ENCODE assay signal across 9 cellular contexts in the genomic region with DNA sequence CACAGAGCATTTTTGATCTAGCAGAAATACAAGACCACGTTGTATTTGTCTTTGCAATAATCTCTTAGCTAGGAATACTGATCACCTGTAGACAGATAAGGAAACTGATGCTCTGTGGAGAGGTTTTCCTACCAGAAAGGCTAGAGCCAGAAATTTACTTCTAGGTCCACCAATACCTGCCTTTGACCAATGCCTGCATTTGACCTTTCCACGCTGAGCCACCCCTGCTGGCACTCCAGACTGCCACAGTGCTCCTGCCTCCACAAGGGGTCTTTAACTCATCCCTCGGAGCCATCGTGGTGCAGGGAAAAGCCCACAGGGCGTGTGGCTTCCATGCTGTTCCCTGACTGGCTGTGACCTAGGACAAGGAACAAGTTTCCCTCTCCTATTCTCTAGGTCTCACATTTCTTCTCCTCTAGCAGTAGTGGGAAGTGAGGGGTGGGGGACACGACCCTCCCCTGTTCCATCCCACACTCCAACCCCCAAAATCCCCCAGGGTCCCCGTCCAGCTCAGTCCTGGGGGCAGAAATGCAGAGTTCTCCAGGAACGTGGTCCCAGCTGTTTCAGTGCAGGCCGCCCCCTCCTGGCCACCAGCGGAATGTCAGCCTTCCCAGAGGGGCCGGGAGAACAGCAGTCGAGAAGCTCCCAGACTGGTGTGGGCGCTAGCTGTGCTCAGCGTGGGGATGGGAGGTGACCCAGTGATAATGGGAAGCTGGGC. TPM values are rescaled to one million over a fixed set of nuclear protein-coding genes. Genes with fewer than 3 reads are reported as not detected.
DNase-seq lines count a peak whose midpoint lies in the region; ATAC-seq and TF ChIP-seq lines count a peak whose summit lies in the region.
"Had no signal": no experiment of that assay in that cellular context is flagged by ENCODE, and none has a peak within 500 bp of the region (broad histone marks: within the 10 kb centered on the region; RNA-seq: fewer than 3 reads in every experiment).

No MANE protein-coding gene starts in this region.

- no peak overlapping the region for H3K23ac ChIP-seq in H9 (ENCODE audit: insufficient read length, low read depth, low read length)

- H4K20me1 ChIP-seq in H9 (ENCODE audit: control insufficient read depth, insufficient read depth, insufficient read length) (no peaks in the 10 kb centered on the region), OCI-LY1 (ENCODE audit: insufficient read depth, low read length) (no peaks in the 10 kb centered on the region)

- TF ChIP-seq POLR2A in esophagus muscularis mucosa (IDR thresholded peaks at IDR 0.05; ENCODE audit: low read depth), result no peak

- no peak overlapping the region for H3K27ac Mint-ChIP-seq in CD4-positive, CD25-positive, alpha-beta regulatory T cell
- no peak overlapping the region; a peak in 1 of 7 replicates for H3K27ac Mint-ChIP-seq in H9
- peak overlapping the region in 1 of 10 donors; percentile 59 for H3K27ac Mint-ChIP-seq in naive thymus-derived CD8-positive, alpha-beta T cell
- H3K27ac Mint-ChIP-seq in stimulated activated effector memory CD8-positive, alpha-beta T cell treated with anti-CD3 and anti-CD28 coated beads, Interleukin-12 subunit alpha, Interleukin-12 subunit beta, amount 100 ng/mL, for 72 hours, result no peak overlapping the region
- H3K27ac Mint-ChIP-seq: IgD-negative memory B cell had no signal

- H3K9me3 ChIP-seq in CD4-positive, CD25-positive, alpha-beta regulatory T cell (ENCODE audit: control insufficient read depth in 2 of 2, low read length in 2 of 2), result no peaks in the 10 kb centered on the region
- H3K9me3 ChIP-seq in H9 (ENCODE audit: control insufficient read depth, low read depth, low read length) (no peaks in the 10 kb centered on the region), OCI-LY1 (ENCODE audit: low read length) (no peaks in the 10 kb centered on the region), esophagus muscularis mucosa (no peaks in the 10 kb centered on the region)

- H3K4me1 ChIP-seq in CD4-positive, CD25-positive, alpha-beta regulatory T cell (ENCODE audit: control insufficient read depth, insufficient read depth, low read length, poor library complexity, severe bottlenecking), result no peaks in the 10 kb centered on the region
- H3K4me1 ChIP-seq in H9 (ENCODE audit: insufficient read depth, low read length) (peaks cover 4% of the 10 kb centered on the region; the same call in 1 of the 2 replicates), OCI-LY1 (ENCODE audit: insufficient read depth, low read length, severe bottlenecking) (no peaks in the 10 kb centered on the region), esophagus muscularis mucosa (peaks cover 57 to 100% (median 97%) of the 10 kb centered on the region in 4 donors)

- no peak overlapping the region for H3T11ph ChIP-seq in H9 (ENCODE audit: low read length)

- intact Hi-C loops in esophagus muscularis mucosa (cut with DNase I), result loop anchor here (2.0 to 5.0 kb wide), 3 partner anchors 39 to 160 kb away; no protein-coding TSS in a partner anchor

- no peak overlapping the region for H2BK5ac ChIP-seq in H9 (ENCODE audit: insufficient read length, low read length)

- no peaks in the 10 kb centered on the region for H3K9me2 ChIP-seq in OCI-LY1 (ENCODE audit: low read depth, low read length)

- no peak overlapping the region for H2BK120ac ChIP-seq in H9 (ENCODE audit: low read depth, low read length, poor library complexity, severe bottlenecking)

- no peak overlapping the region for H3K56ac ChIP-seq in H9 (ENCODE audit: insufficient read length, low read depth, low read length)

- H4K8ac ChIP-seq in H9 (replicated peaks; ENCODE audit: insufficient read length, low read depth, low read length), result no peak overlapping the region

- no peak overlapping the region for H4K91ac ChIP-seq in H9 (ENCODE audit: insufficient read length, low read depth, low read length)

- TF ChIP-seq EP300 in esophagus muscularis mucosa (IDR thresholded peaks at IDR 0.05), result no peak

- peaks cover 0 to 21% (median 12%) of the 10 kb centered on the region in 4 donors for H3K4me1 Mint-ChIP-seq in CD4-positive, CD25-positive, alpha-beta regulatory T cell
- H3K4me1 Mint-ChIP-seq in H9, result peaks cover 18 to 49% of the 10 kb centered on the region in 2 experiments
- peaks cover 12 to 30% (median 17%) of the 10 kb centered on the region in 4 donors for H3K4me1 Mint-ChIP-seq in naive thymus-derived CD8-positive, alpha-beta T cell
- peaks cover 27% of the 10 kb centered on the region for H3K4me1 Mint-ChIP-seq in stimulated activated effector memory CD8-positive, alpha-beta T cell treated with anti-CD3 and anti-CD28 coated beads, Interleukin-12 subunit alpha, Interleukin-12 subunit beta, amount 100 ng/mL, for 72 hours

- no peaks in the 10 kb centered on the region for H3K79me1 ChIP-seq in H9 (ENCODE audit: insufficient read depth, low read depth, low read length, poor library complexity, severe bottlenecking)

- peak; percentile 52 to 56 for ATAC-seq in CD4-positive, CD25-positive, alpha-beta regulatory T cell (ENCODE audit: low read depth in 2 of 2)
- ATAC-seq in naive thymus-derived CD8-positive, alpha-beta T cell, result peak; percentile 74 to 82
- ATAC-seq in stimulated activated effector memory CD8-positive, alpha-beta T cell treated with anti-CD3 and anti-CD28 coated beads, Interleukin-12 subunit alpha, Interleukin-12 subunit beta, amount 100 ng/mL, for 72 hours, result peak; percentile 61
- ATAC-seq in HG03135 (IDR thresholded peaks at IDR 0.05; ENCODE audit: unreplicated experiment), result no peak

- no CpG with 5 or more reads among the region's 14 CpGs for whole genome bisulfite sequencing in H9 (ENCODE audit: extremely low coverage, insufficient read length, low lambda C conversion rate)
- WGBS in esophagus muscularis mucosa, result 16% methylated on average over 10 of the region's 14 CpGs

- H4K5ac ChIP-seq in H9 (ENCODE audit: insufficient read length, low read depth, low read length), result no peak overlapping the region

- H3K4ac ChIP-seq in H9 (ENCODE audit: low read depth, low read length), result no peak overlapping the region

- POLR2A ChIA-PET in naive thymus-derived CD8-positive, alpha-beta T cell (lab: Charles Lee), result no interaction called here

- H3K27ac ChIP-seq in CD4-positive, CD25-positive, alpha-beta regulatory T cell (ENCODE audit: insufficient read depth, low read length, poor library complexity, severe bottlenecking), result no peak overlapping the region
- H3K27ac ChIP-seq in H9 (ENCODE audit: insufficient read length, low read depth, low read length) (no peak overlapping the region), OCI-LY1 (ENCODE audit: low read depth, low read length, poor library complexity, severe bottlenecking) (no peak overlapping the region), esophagus muscularis mucosa (replicated peaks in 1 of 4) (peak overlapping the region; percentile 82 to 92 (median 92))

- no peak overlapping the region for H3K14ac ChIP-seq in H9 (ENCODE audit: insufficient read depth, low read length)

- H3K36me3 Mint-ChIP-seq in CD4-positive, CD25-positive, alpha-beta regulatory T cell, result no peaks in the 10 kb centered on the region
- H3K36me3 Mint-ChIP-seq in H9 (ENCODE audit: insufficient read depth in 1 of 3, low read depth in 3 of 3), result no peaks in the 10 kb centered on the region; a peak in 1 of 7 replicates
- no peaks in the 10 kb centered on the region for H3K36me3 Mint-ChIP-seq in naive thymus-derived CD8-positive, alpha-beta T cell
- no peaks in the 10 kb centered on the region for H3K36me3 Mint-ChIP-seq in stimulated activated effector memory CD8-positive, alpha-beta T cell treated with anti-CD3 and anti-CD28 coated beads, Interleukin-12 subunit alpha, Interleukin-12 subunit beta, amount 100 ng/mL, for 72 hours
- H3K36me3 Mint-ChIP-seq: IgD-negative memory B cell had no signal

- no peaks in the 10 kb centered on the region for H3F3A ChIP-seq in OCI-LY1 (ENCODE audit: insufficient read depth, low read length)

- H3K9me3 Mint-ChIP-seq in CD4-positive, CD25-positive, alpha-beta regulatory T cell, result no peaks in the 10 kb centered on the region
- no peaks in the 10 kb centered on the region for H3K9me3 Mint-ChIP-seq in H9
- peaks cover 0 to 1% (median 0%) of the 10 kb centered on the region in 9 donors for H3K9me3 Mint-ChIP-seq in naive thymus-derived CD8-positive, alpha-beta T cell
- H3K9me3 Mint-ChIP-seq in stimulated activated effector memory CD8-positive, alpha-beta T cell treated with anti-CD3 and anti-CD28 coated beads, Interleukin-12 subunit alpha, Interleukin-12 subunit beta, amount 100 ng/mL, for 72 hours, result no peaks in the 10 kb centered on the region
- H3K9me3 Mint-ChIP-seq: IgD-negative memory B cell had no signal

- H3K36me3 ChIP-seq in CD4-positive, CD25-positive, alpha-beta regulatory T cell (ENCODE audit: control insufficient read depth, insufficient read depth, low read length), result no peaks in the 10 kb centered on the region
- H3K36me3 ChIP-seq in OCI-LY1 (ENCODE audit: insufficient read depth, low read length) (no peaks in the 10 kb centered on the region), esophagus muscularis mucosa (no peaks in the 10 kb centered on the region)

- TF ChIP-seq CTCF in H9 (conservative IDR thresholded peaks at IDR 0.05) (peak; percentile 94), OCI-LY1 (IDR thresholded peaks at IDR 0.05; ENCODE audit: low read length) (peak; percentile 99), esophagus muscularis mucosa (IDR thresholded peaks at IDR 0.05) (peak; percentile 96 to 97 (median 97))

- H3K27me3 ChIP-seq in CD4-positive, CD25-positive, alpha-beta regulatory T cell (ENCODE audit: control insufficient read depth, insufficient read depth, low read length), result peaks cover 12% of the 10 kb centered on the region
- H3K27me3 ChIP-seq in H9 (ENCODE audit: insufficient read depth, low read length), result no peaks in the 10 kb centered on the region
- peaks cover 4% of the 10 kb centered on the region; the same call in 1 of the 2 replicates for H3K27me3 ChIP-seq in OCI-LY1 (ENCODE audit: insufficient read depth, low read length)
- H3K27me3 ChIP-seq in esophagus muscularis mucosa, result no peaks in the 10 kb centered on the region

- H2BK12ac ChIP-seq in H9 (ENCODE audit: insufficient read length, low read depth, low read length), result no peak overlapping the region

- H2BK15ac ChIP-seq in H9 (ENCODE audit: low read depth, low read length), result no peak overlapping the region

- DNase-seq in CD4-positive, CD25-positive, alpha-beta regulatory T cell, result peak; percentile 30 to 39 (median 39)
- DNase-seq in H9 (peak; percentile 88), esophagus muscularis mucosa (ENCODE audit: extremely low spot score) (peak; percentile 96)
- peak; percentile 72 for DNase-seq in activated T-cell treated with anti-CD3 and anti-CD28 coated beads, Interleukin-2, amount 50 U/mL, for 1 hour
- peak; percentile 27 to 71 (median 53) for DNase-seq in naive thymus-derived CD8-positive, alpha-beta T cell
- peak; percentile 60 to 81 for DNase-seq in stimulated activated effector memory CD8-positive, alpha-beta T cell treated with anti-CD3 and anti-CD28 coated beads, Interleukin-12 subunit alpha, Interleukin-12 subunit beta, amount 100 ng/mL, for 72 hours (ENCODE audit: low spot score in 2 of 2)

- H3K4me3 Mint-ChIP-seq in CD4-positive, CD25-positive, alpha-beta regulatory T cell, result no peak overlapping the region
- no peak overlapping the region for H3K4me3 Mint-ChIP-seq in H9
- peak overlapping the region in 1 of 10 donors; percentile 43 for H3K4me3 Mint-ChIP-seq in naive thymus-derived CD8-positive, alpha-beta T cell
- H3K4me3 Mint-ChIP-seq in stimulated activated effector memory CD8-positive, alpha-beta T cell treated with anti-CD3 and anti-CD28 coated beads, Interleukin-12 subunit alpha, Interleukin-12 subunit beta, amount 100 ng/mL, for 72 hours, result no peak overlapping the region
- H3K4me3 Mint-ChIP-seq: IgD-negative memory B cell had no signal

- no peak overlapping the region for H3K4me2 ChIP-seq in H9 (ENCODE audit: insufficient read depth, insufficient read length, low read length)
- no peak overlapping the region for H3K4me2 ChIP-seq in OCI-LY1 (ENCODE audit: low read length)

- H3K79me2 ChIP-seq in H9 (ENCODE audit: insufficient read depth, low read length) (no peaks in the 10 kb centered on the region), OCI-LY1 (ENCODE audit: insufficient read depth, low read length) (no peaks in the 10 kb centered on the region)

- no peaks in the 10 kb centered on the region for H3K23me2 ChIP-seq in H9 (ENCODE audit: insufficient read length, low read depth, low read length, poor library complexity, severe bottlenecking)

- no peak overlapping the region for H2AK5ac ChIP-seq in H9 (ENCODE audit: insufficient read length, low read length)

- peaks cover 52% of the 10 kb centered on the region for H3K27me3 Mint-ChIP-seq in CD4-positive, CD25-positive, alpha-beta regulatory T cell
- H3K27me3 Mint-ChIP-seq in H9 (ENCODE audit: low read depth), result peaks cover 18% of the 10 kb centered on the region
- peaks cover 30 to 70% (median 53%) of the 10 kb centered on the region in 5 donors for H3K27me3 Mint-ChIP-seq in naive thymus-derived CD8-positive, alpha-beta T cell

- no peak overlapping the region for H3K9ac ChIP-seq in H9 (ENCODE audit: extremely low read depth, insufficient read length, low read length)
- H3K9ac ChIP-seq in OCI-LY1 (ENCODE audit: low read length), result no peak overlapping the region

- no peak overlapping the region for H2AFZ ChIP-seq in H9 (ENCODE audit: low read length)
- no peak overlapping the region for H2AFZ ChIP-seq in OCI-LY1 (ENCODE audit: low read length)

- H2BK20ac ChIP-seq in H9 (ENCODE audit: low read depth, low read length, poor library complexity, severe bottlenecking), result no peak overlapping the region

- no peak overlapping the region for H3K4me3 ChIP-seq in CD4-positive, CD25-positive, alpha-beta regulatory T cell (ENCODE audit: low read depth, low read length)
- H3K4me3 ChIP-seq in OCI-LY1 (ENCODE audit: low read depth, low read length, poor library complexity, severe bottlenecking) (no peak overlapping the region), esophagus muscularis mucosa (peak overlapping the region; percentile 64 to 82 (median 70))

- no peak overlapping the region for H3K18ac ChIP-seq in H9 (ENCODE audit: insufficient read length, low read depth, low read length)

RNA-seq across cellular contexts. Expression of a gene that starts 1.4 kb away (rescaled TPM):
- total RNA-seq in CD4-positive, CD25-positive, alpha-beta regulatory T cell, result 0.35 TPM
- not detected for polyA plus RNA-seq in CD4-positive, CD25-positive, alpha-beta regulatory T cell
- 0.37 and 0.55 TPM in 2 replicates for total RNA-seq in H9 (2021)
- total RNA-seq in esophagus muscularis mucosa, result 100 to 1,000 TPM; 337 to 646 (median 447) TPM
- total RNA-seq in naive thymus-derived CD8-positive, alpha-beta T cell, result not detected
- polyA plus RNA-seq in naive thymus-derived CD8-positive, alpha-beta T cell, result not detected
- polyA plus RNA-seq: IgD-negative memory B cell had no signal

RNA-seq across cellular contexts. Expression of a gene that starts 57.0 kb away (rescaled TPM):
- total RNA-seq in CD4-positive, CD25-positive, alpha-beta regulatory T cell, result 14.4 TPM
- 1 to 10 TPM; 1.7 to 3.1 (median 2.5) TPM for polyA plus RNA-seq in CD4-positive, CD25-positive, alpha-beta regulatory T cell
- 63.0 and 63.8 TPM in 2 replicates for total RNA-seq in H9 (2021)
- 10 to 100 TPM in 3 of 4 donors, 1 to 10 TPM in 1; 10.0 to 19.3 (median 11.9) TPM for total RNA-seq in esophagus muscularis mucosa
- total RNA-seq in naive thymus-derived CD8-positive, alpha-beta T cell, result 10 to 100 TPM; 14.1 to 14.6 TPM
- 1 to 10 TPM; 2.8 to 4.8 (median 3.4) TPM for polyA plus RNA-seq in naive thymus-derived CD8-positive, alpha-beta T cell

Comparison
In these comparisons a context has a peak if more than half of its experiments do, and no peak if none do; other contexts are left out.
1. DNase-seq: peak in every context shown above with its lines; median percentile 96 in esophagus muscularis mucosa; 88 in H9; 72 in activated T-cell treated with anti-CD3 and anti-CD28 coated beads, Interleukin-2, amount 50 U/mL, for 1 hour; 70 in stimulated activated effector memory CD8-positive, alpha-beta T cell treated with anti-CD3 and anti-CD28 coated beads, Interleukin-12 subunit alpha, Interleukin-12 subunit beta, amount 100 ng/mL, for 72 hours; 53 in naive thymus-derived CD8-positive, alpha-beta T cell; 39 in CD4-positive, CD25-positive, alpha-beta regulatory T cell.
2. H3K27ac ChIP-seq: peak in esophagus muscularis mucosa (4 of 4); none in CD4-positive, CD25-positive, alpha-beta regulatory T cell (single experiment), H9 (single experiment) and OCI-LY1 (single experiment).
3. H3K4me3 ChIP-seq: peak in esophagus muscularis mucosa (4 of 4); none in CD4-positive, CD25-positive, alpha-beta regulatory T cell (single experiment) and OCI-LY1 (single experiment).
4. RNA of a gene that starts 1.4 kb away (total RNA-seq): 337 to 646 TPM in esophagus muscularis mucosa; 0.37 to 0.55 TPM in H9, 0.35 TPM in CD4-positive, CD25-positive, alpha-beta regulatory T cell (single experiment) and not detected in naive thymus-derived CD8-positive, alpha-beta T cell; every median in the first group is over 100 times any median in the second.
5. Peak in every context shown above with its lines, with median percentiles within 50 percentile points of each other: CTCF ChIP-seq.